Comparison of ENCODE assay signal across 9 cellular contexts in genomic region chr3:136802481-136802996, GRCh38. TPM values are rescaled to one million over a fixed set of nuclear protein-coding genes. Genes with fewer than 3 reads are reported as not detected.
A peak's percentile ranks its signal among the peaks of the same experiment; 100 is the strongest.
DNase-seq lines count a peak whose midpoint lies in the region; TF ChIP-seq lines count a peak whose summit lies in the region.
"Had no signal": no experiment of that assay in that cellular context is flagged by ENCODE, and none has a peak within 500 bp of the region (broad histone marks: within the 10 kb centered on the region; RNA-seq: fewer than 3 reads in every experiment).

No MANE protein-coding gene starts in this region.

- no peaks in the 10 kb centered on the region for H3K36me3 Mint-ChIP-seq in chondrocyte (ENCODE audit: low read depth)

- no peak for TF ChIP-seq CTCF in chondrocyte (IDR thresholded peaks at IDR 0.05)

- H3K4me3 Mint-ChIP-seq in chondrocyte (ENCODE audit: unreplicated experiment), result peak overlapping the region; percentile 20

- peak overlapping the region; percentile 64 for H3K27ac Mint-ChIP-seq in chondrocyte (ENCODE audit: unreplicated experiment)

- DNase-seq in EH (ENCODE audit: low read depth) (peak; percentile 56), NCI-H2029 treated with DMSO at 0.1 percent for 48 hours (lab: John Stamatoyannopoulos, UW) (peak; percentile 39), chondrocyte (ENCODE audit: low spot score) (no peak), mucosa of gallbladder (ENCODE audit: low spot score) (peak; percentile 27), OCI-M2 (lab: John Stamatoyannopoulos, UW; ENCODE audit: unreplicated experiment) (no peak), NCI-H2171 (lab: John Stamatoyannopoulos, UW) (no peak), HuH-7 (ENCODE audit: low spot score) (no peak)
- DNase-seq in activated CD8-positive, alpha-beta memory T cell treated with anti-CD3 and anti-CD28 coated beads, Interleukin-2, amount 50 U/mL, for 4 hours, result no peak
- DNase-seq: stimulated activated CD4-positive, alpha-beta T cell treated with anti-CD3 and anti-CD28 coated beads, Interleukin-4, amount 100 ng/mL, for 24 hours had no signal

- H3K27me3 Mint-ChIP-seq in chondrocyte (ENCODE audit: low read depth), result no peaks in the 10 kb centered on the region

- peaks cover 19% of the 10 kb centered on the region for H3K4me1 Mint-ChIP-seq in chondrocyte (ENCODE audit: low read depth)

- no peaks in the 10 kb centered on the region for H3K9me3 Mint-ChIP-seq in chondrocyte (ENCODE audit: low read depth)

RNA-seq across cellular contexts. Expression of gene SLC35G2, which starts 16.4 kb away (rescaled TPM):
- 2.8 to 3.9 TPM (median 3.8 TPM) in 3 replicates for total RNA-seq in chondrocyte
- 3.4 TPM for total RNA-seq in mucosa of gallbladder

RNA-seq across cellular contexts. Expression of gene STAG1, which starts 50.4 kb away (rescaled TPM):
- total RNA-seq in chondrocyte (39.8 to 46.0 TPM (median 40.9 TPM) in 3 replicates), mucosa of gallbladder (26.0 TPM)

RNA-seq across cellular contexts. Expression of gene NCK1, which starts 59.5 kb away (rescaled TPM):
- total RNA-seq in chondrocyte, result 29.3 to 38.1 TPM (median 30.8 TPM) in 3 replicates
- total RNA-seq in mucosa of gallbladder, result 27.6 TPM

Comparison
In these comparisons a context has a peak if more than half of its experiments do, and no peak if none do; other contexts are left out.
1. DNase-seq: peak in EH (single experiment), NCI-H2029 treated with DMSO at 0.1 percent for 48 hours (single experiment) and mucosa of gallbladder (single experiment); none in chondrocyte (single experiment), activated CD8-positive, alpha-beta memory T cell treated with anti-CD3 and anti-CD28 coated beads, Interleukin-2, amount 50 U/mL, for 4 hours (single experiment), OCI-M2 (single experiment), NCI-H2171 (single experiment) and HuH-7 (single experiment).